ENCODE assay signal across 18 cellular contexts in genomic region chr2:11683966-11684365, GRCh38. TPM values are rescaled to one million over a fixed set of nuclear protein-coding genes. Genes with fewer than 3 reads are reported as not detected.
DNase-seq lines count a peak whose midpoint lies in the region; ATAC-seq, FAIRE-seq and TF ChIP-seq lines count a peak whose summit lies in the region.
"Had no signal": no experiment of that assay in that cellular context is flagged by ENCODE, and none has a peak within 500 bp of the region (broad histone marks: within the 10 kb centered on the region; RNA-seq: fewer than 3 reads in every experiment).

No MANE protein-coding gene starts in this region.

- intact Hi-C loops in sigmoid colon (cut with DNase I) (loop anchor here (5.0 kb wide), 1 partner anchor 207 kb away; no protein-coding TSS in a partner anchor), lower lobe of right lung (cut with DNase I) (no loop called here)

- DNase-seq in NCI-H146 (lab: John Stamatoyannopoulos, UW) (peak; percentile 28), NCI-H146 treated with DMSO at 0.1 percent for 48 hours (lab: John Stamatoyannopoulos, UW; ENCODE audit: unreplicated experiment) (no peak), GM23338 (ENCODE audit: low spot score) (no peak), H1 (ENCODE audit: low read depth in 1 of 2, low spot score in 2 of 2) (no peak), sigmoid colon (peak; percentile 26), AG08396 (ENCODE audit: low spot score) (no peak), lower lobe of right lung (no peak)
- DNase-seq: AML-193; Caco-2; CD8-positive, alpha-beta memory T cell; GF-D8 had no signal

- peak overlapping the region; percentile 76; the same call in 1 of the 2 replicates for H2AFZ ChIP-seq in GM23338
- H2AFZ ChIP-seq in H1 (ENCODE audit: low read length), result no peak overlapping the region

- H3K14ac ChIP-seq in H1 (ENCODE audit: insufficient read length), result no peak overlapping the region

- no peak overlapping the region for H2BK5ac ChIP-seq in H1 (ENCODE audit: low read depth, low read length)

- H4K20me1 ChIP-seq in GM23338 (replicated peaks; ENCODE audit: insufficient read depth) (no peaks in the 10 kb centered on the region), H1 (replicated peaks in 1 of 2; ENCODE audit: control insufficient read depth in 1 of 2, insufficient read depth in 2 of 2, low read length in 2 of 2) (no peaks in the 10 kb centered on the region)
- H4K20me1 ChIP-seq: BLaER1 had no signal

- no peak overlapping the region for H2BK120ac ChIP-seq in H1 (replicated peaks; ENCODE audit: low read depth, low read length)

- H2AK5ac ChIP-seq in H1 (ENCODE audit: low read depth, low read length), result no peak overlapping the region

- H3K79me2 ChIP-seq in GM23338 (replicated peaks; ENCODE audit: insufficient read depth) (no peaks in the 10 kb centered on the region), H1 (ENCODE audit: control insufficient read depth in 1 of 2, insufficient read depth in 2 of 2, low read length in 2 of 2) (no peaks in the 10 kb centered on the region)

- H2BK15ac ChIP-seq in H1 (ENCODE audit: low read length), result 0 out of 2 replicates have a peak overlapping the region, but pooled peaks have one; percentile 24

- H3K18ac ChIP-seq in H1 (ENCODE audit: extremely low read depth, low read length), result no peak overlapping the region

- no peak overlapping the region for H3K27ac Mint-ChIP-seq in GM23338
- H3K27ac Mint-ChIP-seq: CD8-positive, alpha-beta memory T cell had no signal

- CTCF ChIA-PET in H1 (lab: Charles Lee; ENCODE audit: partially characterized antibody), result interaction anchor here (0.6 to 8.1 kb wide), 19 partner anchors 9 to 540 kb away, joined by 3 to 91 read pairs (median 6); partner anchors contain the start of genes LPIN1 and NTSR2

- H3K4me3 Mint-ChIP-seq in GM23338, result no peak overlapping the region
- H3K4me3 Mint-ChIP-seq: CD8-positive, alpha-beta memory T cell had no signal

- no peak for ATAC-seq in GM23338
- ATAC-seq in HG03196 (IDR thresholded peaks at IDR 0.05; ENCODE audit: unreplicated experiment), result no peak
- ATAC-seq in lower lobe of right lung, result no peak

- H2BK20ac ChIP-seq in H1 (ENCODE audit: low read length), result no peak overlapping the region

- H3K27me3 Mint-ChIP-seq in GM23338 (ENCODE audit: insufficient read depth, low read depth, poor library complexity), result peaks cover 22% of the 10 kb centered on the region

- no peaks in the 10 kb centered on the region for H3K79me1 ChIP-seq in H1 (ENCODE audit: low read depth, low read length)

- TF ChIP-seq CTCF in GM23338 (conservative IDR thresholded peaks at IDR 0.05; ENCODE audit: low read depth in 2 of 2), result no peak
- TF ChIP-seq CTCF in H1 (IDR thresholded peaks at IDR 0.05; ENCODE audit: control extremely low read depth in 1 of 3, insufficient read depth in 1 of 3, low read depth in 1 of 3, low read length in 3 of 3), result no peak
- TF ChIP-seq CTCF in sigmoid colon (IDR thresholded peaks at IDR 0.05), result no peak
- no peak for TF ChIP-seq CTCF in lower lobe of right lung (IDR thresholded peaks at IDR 0.05)

- H3K36me3 ChIP-seq in GM23338 (ENCODE audit: insufficient read depth), result no peaks in the 10 kb centered on the region
- H3K36me3 ChIP-seq in H1 (ENCODE audit: control insufficient read depth in 2 of 4, insufficient read depth in 4 of 4, low read length in 3 of 4), result no peaks in the 10 kb centered on the region
- H3K36me3 ChIP-seq in sigmoid colon, result no peaks in the 10 kb centered on the region
- no peaks in the 10 kb centered on the region for H3K36me3 ChIP-seq in lower lobe of right lung
- H3K36me3 ChIP-seq: BLaER1 had no signal

- H3K23me2 ChIP-seq in H1 (ENCODE audit: low read depth, low read length), result no peaks in the 10 kb centered on the region

- no peaks in the 10 kb centered on the region; the same call in 2 of the 3 replicates for H3K36me3 Mint-ChIP-seq in GM23338 (ENCODE audit: low read depth)
- H3K36me3 Mint-ChIP-seq: CD8-positive, alpha-beta memory T cell had no signal

- no peak overlapping the region for H3K9ac ChIP-seq in H1 (replicated peaks in 1 of 4; ENCODE audit: extremely low read depth in 1 of 4, low read depth in 3 of 4, low read length in 3 of 4)
- H3K9ac ChIP-seq: BLaER1 had no signal

- no peaks in the 10 kb centered on the region for H3F3A ChIP-seq in GM23338 (replicated peaks; ENCODE audit: low read depth)

- no peak overlapping the region for H3K4ac ChIP-seq in H1 (replicated peaks; ENCODE audit: insufficient read length, low read depth, low read length)

- TF ChIP-seq POLR2A in H1 (IDR thresholded peaks at IDR 0.05; ENCODE audit: control extremely low read depth in 1 of 2, low read depth in 2 of 2, low read length in 2 of 2) (no peak), sigmoid colon (IDR thresholded peaks at IDR 0.05) (no peak)

- no peaks in the 10 kb centered on the region for H3K9me2 ChIP-seq in GM23338 (ENCODE audit: insufficient read depth)

- H3K9me3 Mint-ChIP-seq in GM23338, result no peaks in the 10 kb centered on the region
- H3K9me3 Mint-ChIP-seq: CD8-positive, alpha-beta memory T cell had no signal

- no peak overlapping the region for H2BK12ac ChIP-seq in H1 (ENCODE audit: low read depth, low read length)

- no peak overlapping the region for H3K4me3 ChIP-seq in GM23338
- no peak overlapping the region for H3K4me3 ChIP-seq in H1 (ENCODE audit: extremely low read depth in 1 of 4, insufficient read depth in 2 of 4, low read depth in 3 of 4, low read length in 4 of 4)
- no peak overlapping the region for H3K4me3 ChIP-seq in sigmoid colon
- no peak overlapping the region for H3K4me3 ChIP-seq in lower lobe of right lung
- H3K4me3 ChIP-seq: BLaER1 had no signal

- TF ChIP-seq RAD21 in H1 (IDR thresholded peaks at IDR 0.05 in 1 of 2, conservative IDR thresholded peaks at IDR 0.05 in 1 of 2; ENCODE audit: low read depth in 2 of 2, low read length in 2 of 2), result no peak

- no peak overlapping the region for H4K5ac ChIP-seq in H1 (ENCODE audit: insufficient read length, low read depth, low read length)

- H3K4me2 ChIP-seq in GM23338, result no peak overlapping the region
- H3K4me2 ChIP-seq in H1 (ENCODE audit: insufficient read depth in 1 of 2, low read depth in 2 of 2, low read length in 2 of 2), result no peak overlapping the region
- H3K4me2 ChIP-seq: BLaER1 had no signal

- H4K8ac ChIP-seq in H1 (ENCODE audit: extremely low read depth, insufficient read depth, low read length), result no peak overlapping the region

- H3K56ac ChIP-seq in H1 (replicated peaks; ENCODE audit: insufficient read length, low read depth, low read length), result no peak overlapping the region

- peaks cover 10% of the 10 kb centered on the region; the same call in 1 of the 2 replicates for H3K4me1 ChIP-seq in GM23338 (ENCODE audit: insufficient read depth)
- H3K4me1 ChIP-seq in H1 (replicated peaks in 1 of 4; ENCODE audit: control insufficient read depth in 3 of 4, insufficient read depth in 4 of 4, low read length in 3 of 4), result peaks cover 0 to 3% (median under 1%) of the 10 kb centered on the region in 4 experiments; a peak in 3 of 7 replicates
- H3K4me1 ChIP-seq in sigmoid colon, result peaks cover 0 to 14% (median 13%) of the 10 kb centered on the region in 4 donors
- H3K4me1 ChIP-seq in lower lobe of right lung, result peaks cover 14% of the 10 kb centered on the region
- H3K4me1 ChIP-seq: Caco-2 had no signal

- H3K27ac ChIP-seq in GM23338 (ENCODE audit: low read depth) (no peak overlapping the region), H1 (ENCODE audit: low read depth, low read length) (no peak overlapping the region), sigmoid colon (no peak overlapping the region), lower lobe of right lung (no peak overlapping the region)
- H3K27ac ChIP-seq: 22Rv1, BLaER1 had no signal

- POLR2A ChIA-PET in H1 (lab: Charles Lee; ENCODE audit: partially characterized antibody), result no interaction called here

- 82% methylated on average over 4 of the region's 4 CpGs; no CpG with 5 or more reads in 1 of the 2 experiments for WGBS in H1 (ENCODE audit: extremely low coverage in 1 of 2, insufficient coverage in 1 of 2, insufficient read length in 1 of 2, insufficient replicate concordance in 2 of 2, low coverage in 1 of 2, low lambda C conversion rate in 2 of 2, missing lambda C conversion rate in 1 of 2), 2 experiments
- WGBS in sigmoid colon, 2 donors, result 50 to 80% methylated on average over 4 of the region's 4 CpGs

- TF ChIP-seq EP300 in H1 (IDR thresholded peaks at IDR 0.05; ENCODE audit: borderline replicate concordance in 1 of 2, low read depth in 2 of 2, low read length in 2 of 2), result no peak
- no peak for TF ChIP-seq EP300 in sigmoid colon (IDR thresholded peaks at IDR 0.05)

- peaks cover 38% of the 10 kb centered on the region for H3K4me1 Mint-ChIP-seq in GM23338

- no peaks in the 10 kb centered on the region for H3K9me3 ChIP-seq in H1 (ENCODE audit: insufficient read depth in 2 of 2, low read depth in 1 of 2, low read length in 1 of 2)
- no peaks in the 10 kb centered on the region for H3K9me3 ChIP-seq in sigmoid colon
- H3K9me3 ChIP-seq in lower lobe of right lung, result no peaks in the 10 kb centered on the region
- H3K9me3 ChIP-seq: BLaER1, Caco-2 had no signal

- no peaks in the 10 kb centered on the region for H3K27me3 ChIP-seq in GM23338 (ENCODE audit: insufficient read depth)
- peaks cover 0 to 2% (median 0%) of the 10 kb centered on the region in 4 experiments; a peak in 1 of 7 replicates for H3K27me3 ChIP-seq in H1 (replicated peaks in 1 of 4; ENCODE audit: control insufficient read depth in 3 of 4, extremely low read depth in 1 of 4, insufficient read depth in 3 of 4, low read length in 3 of 4)
- peaks cover 0 to 6% (median 0%) of the 10 kb centered on the region in 3 donors for H3K27me3 ChIP-seq in sigmoid colon
- H3K27me3 ChIP-seq in lower lobe of right lung (ENCODE audit: low read depth), result peaks cover 16% of the 10 kb centered on the region
- H3K27me3 ChIP-seq: BLaER1 had no signal

- no peak overlapping the region for H4K91ac ChIP-seq in H1 (replicated peaks; ENCODE audit: insufficient read length, low read length)

- no peak overlapping the region for H3K23ac ChIP-seq in H1 (ENCODE audit: insufficient read length)

- FAIRE-seq in H1 (lab: Jason Lieb, UNC), result no peak
- FAIRE-seq: GM19239, H54 had no signal

TF ChIP-seq in H1, 55 proteins besides CTCF, POLR2A, EP300 and RAD21 (continues in another document):
- TF ChIP-seq YY1 (IDR thresholded peaks at IDR 0.05; ENCODE audit: low read depth, low read length), result no peak

RNA-seq across cellular contexts. Expression of gene NTSR2, which starts 14.0 kb away (rescaled TPM):
- total RNA-seq in GM23338 (2014; rRNA removed; shearing (Covaris generic)), result 0.10 TPM in 1 of 2 replicates, not detected in the other
- polyA plus RNA-seq in GM23338 (2016; fragmentation: Nextera tagmentation; extraction: Ambion mirVana) (0.17 TPM in 1 of 2 replicates, not detected in the other), H1 (2011; rRNA removed) (0.05 and 0.09 TPM in 2 replicates), sigmoid colon (under 1 TPM in 2 of 3 donors, not detected in 1; 0.04 to 0.60 TPM)
- not detected in 2 replicates for total RNA-seq in H1 (2021; fragmentation: NEBNext Ultra II Directional; extraction: Animal tissue kit (Norgen Biotek cat#: 25700))
- not detected for polyA plus RNA-seq in H1 (2011; cell fraction: cytosol; rRNA removed)
- polyA plus RNA-seq in H1 (2011; cell fraction: nucleus; rRNA removed), result 0.07 TPM
- 0.10 TPM in 1 of 4 replicates, not detected in the others for polyA plus RNA-seq in H1 (2012, experiment 1 of 2)
- polyA plus RNA-seq in H1 (2012, experiment 2 of 2), result not detected
- polyA plus RNA-seq in H1 (2013, experiment 1 of 2), result 0.14 TPM
- polyA plus RNA-seq in H1 (2013, experiment 2 of 2), result 0.13 TPM
- not detected in 2 replicates for polyA minus RNA-seq in H1 (2011; rRNA and poly(A)+ RNA removed)
- polyA minus RNA-seq in H1 (2011; cell fraction: cytosol; rRNA and poly(A)+ RNA removed), result not detected
- polyA minus RNA-seq in H1 (2011; cell fraction: nucleus; rRNA and poly(A)+ RNA removed), result not detected
- total RNA-seq in sigmoid colon (not detected), lower lobe of right lung (not detected)
- total RNA-seq: A673; Caco-2; CD8-positive, alpha-beta memory T cell; HT-29 had no signal
- polyA plus RNA-seq: CD8-positive, alpha-beta memory T cell had no signal

Comparison
In these comparisons a context has a peak if more than half of its experiments do, and no peak if none do; other contexts are left out.
1. DNase-seq: peak in NCI-H146 (single experiment) and sigmoid colon (single experiment); none in NCI-H146 treated with DMSO at 0.1 percent for 48 hours (single experiment), GM23338 (single experiment), H1 (0 of 2), AG08396 (single experiment) and lower lobe of right lung (single experiment).